ENCODE assay signal across 11 cellular contexts in the genomic region with DNA sequence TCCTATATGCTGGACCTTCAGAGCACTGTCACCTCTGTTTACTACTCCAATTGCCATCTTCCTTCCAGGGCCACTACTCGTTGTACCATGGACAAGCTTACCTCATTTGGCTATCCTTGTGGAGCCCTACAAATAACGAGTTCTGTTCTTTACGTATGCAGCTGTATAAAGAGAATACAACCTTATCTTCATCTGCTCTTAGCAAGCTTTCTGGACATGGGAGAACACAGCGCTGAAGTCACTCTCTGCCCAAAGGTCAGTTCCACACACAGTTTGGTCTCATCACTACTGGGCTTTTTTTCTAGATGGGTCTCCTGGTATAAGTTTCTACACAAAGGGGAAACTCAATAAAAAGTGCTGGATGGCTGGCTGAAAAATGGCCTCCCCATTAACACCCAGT.
"Had no signal": no experiment of that assay in that cellular context is flagged by ENCODE, and none has a peak within 500 bp of the region (broad histone marks: within the 10 kb centered on the region; RNA-seq: fewer than 3 reads in every experiment).

No MANE protein-coding gene starts in this region.

- H2AFZ ChIP-seq: GM23248 had no signal

- DNase-seq: GM23248, GOT3, H7, HFFc6, IMR-90, Karpas-422, KBM-7 had no signal

- FAIRE-seq: HTR-8/SVneo had no signal

- H3K27ac Mint-ChIP-seq: HFFc6 had no signal

- H3K27ac ChIP-seq: GM23248, KMS-11 had no signal

- H3K9me3 Mint-ChIP-seq: HFFc6 had no signal

- H3K4me3 ChIP-seq: GM23248, HAP-1 had no signal

- H3K9ac ChIP-seq: GM23248, KMS-11 had no signal

- ATAC-seq: HCT116 had no signal

- H3K4me2 ChIP-seq: KMS-11 had no signal

- H3K4me1 ChIP-seq: HAP-1 had no signal

- H3K9me3 ChIP-seq: HAP-1 had no signal

- H3K4me3 Mint-ChIP-seq: HFFc6 had no signal

- H3K36me3 ChIP-seq: HAP-1 had no signal
